Comparison of ENCODE assay signal across 22 cellular contexts in genomic region chr1:226487921-226488320, GRCh38.
A peak's percentile ranks its signal among the peaks of the same experiment; 100 is the strongest.
DNase-seq lines count a peak whose midpoint lies in the region; ATAC-seq and TF ChIP-seq lines count a peak whose summit lies in the region.
"Had no signal": no experiment of that assay in that cellular context is flagged by ENCODE, and none has a peak within 500 bp of the region (broad histone marks: within the 10 kb centered on the region; RNA-seq: fewer than 3 reads in every experiment).

No MANE protein-coding gene starts in this region.

- H3K4me1 ChIP-seq in lower lobe of right lung = no peaks in the 10 kb centered on the region
- peaks cover 8% of the 10 kb centered on the region for H3K4me1 ChIP-seq in testis
- H3K4me1 ChIP-seq: BE2C, esophagus muscularis mucosa had no signal

- TF ChIP-seq CTCF in endothelial cell (IDR thresholded peaks at IDR 0.05; ENCODE audit: unreplicated experiment) (no peak), lower lobe of right lung (IDR thresholded peaks at IDR 0.05) (no peak), testis (IDR thresholded peaks at IDR 0.05) (no peak)

- H3K4me3 Mint-ChIP-seq in stimulated activated naive CD8-positive, alpha-beta T cell treated with anti-CD3 and anti-CD28 coated beads, Interleukin-15, Interleukin-2, amounts not matched to agents 100 ng/mL and 50 ng/mL, for 24 hours = no peak overlapping the region
- no peak overlapping the region for H3K4me3 Mint-ChIP-seq in stimulated activated naive CD8-positive, alpha-beta T cell treated with anti-CD3 and anti-CD28 coated beads, Interleukin-15, amount 100 ng/mL, for 72 hours
- peak overlapping the region; percentile 49 for H3K4me3 Mint-ChIP-seq in endothelial cell (ENCODE audit: unreplicated experiment)
- H3K4me3 Mint-ChIP-seq: activated naive CD8-positive, alpha-beta T cell treated with anti-CD3 and anti-CD28 coated beads, Interleukin-2, amount 10 ng/mL, durations not matched to agents 7 days and 5 days; nephron progenitor cell; WTC11 had no signal

- no peaks in the 10 kb centered on the region for H3K36me3 Mint-ChIP-seq in stimulated activated naive CD8-positive, alpha-beta T cell treated with anti-CD3 and anti-CD28 coated beads, Interleukin-15, Interleukin-2, amounts not matched to agents 100 ng/mL and 50 ng/mL, for 24 hours (ENCODE audit: low read depth)
- no peaks in the 10 kb centered on the region for H3K36me3 Mint-ChIP-seq in endothelial cell (ENCODE audit: low read depth, unreplicated experiment)
- H3K36me3 Mint-ChIP-seq: activated naive CD8-positive, alpha-beta T cell treated with anti-CD3 and anti-CD28 coated beads, Interleukin-2, amount 10 ng/mL, durations not matched to agents 7 days and 5 days; WTC11 had no signal

- no peak for DNase-seq in stimulated activated naive CD8-positive, alpha-beta T cell treated with anti-CD3 and anti-CD28 coated beads, Interleukin-15, amount 100 ng/mL, for 72 hours
- DNase-seq in endothelial cell (ENCODE audit: low spot score) = no peak
- no peak for DNase-seq in lower lobe of right lung
- no peak for DNase-seq in GM19240 (ENCODE audit: insufficient read length, low spot score)
- no peak for DNase-seq in testis
- DNase-seq in NCI-H446 treated with DMSO at 0.1 percent for 48 hours (lab: John Stamatoyannopoulos, UW) = no peak
- DNase-seq in KBM-7 = no peak
- DNase-seq: activated CD4-positive, alpha-beta T cell treated with anti-CD3 and anti-CD28 coated beads, Interleukin-2, amount 50 U/mL, for 4 hours; activated CD8-positive, alpha-beta memory T cell treated with anti-CD3 and anti-CD28 coated beads, Interleukin-2, amount 50 U/mL, for 48 hours; activated naive CD8-positive, alpha-beta T cell treated with anti-CD3 and anti-CD28 coated beads, Interleukin-2, amount 10 ng/mL, durations not matched to agents 7 days and 5 days; BE2C; DND-41; NCI-H1417; NCI-H524 treated with DMSO at 0.1 percent for 48 hours; nephron progenitor cell; T-helper 9 cell had no signal

- H3K9me3 Mint-ChIP-seq in stimulated activated naive CD8-positive, alpha-beta T cell treated with anti-CD3 and anti-CD28 coated beads, Interleukin-15, Interleukin-2, amounts not matched to agents 100 ng/mL and 50 ng/mL, for 24 hours = no peaks in the 10 kb centered on the region
- no peaks in the 10 kb centered on the region for H3K9me3 Mint-ChIP-seq in stimulated activated naive CD8-positive, alpha-beta T cell treated with anti-CD3 and anti-CD28 coated beads, Interleukin-15, amount 100 ng/mL, for 72 hours
- H3K9me3 Mint-ChIP-seq in endothelial cell (ENCODE audit: unreplicated experiment) = no peaks in the 10 kb centered on the region
- H3K9me3 Mint-ChIP-seq: activated naive CD8-positive, alpha-beta T cell treated with anti-CD3 and anti-CD28 coated beads, Interleukin-2, amount 10 ng/mL, durations not matched to agents 7 days and 5 days; activated T-helper 2 cell treated with anti-CD3 and anti-CD28 coated beads, Interferon-gamma antibody, Interleukin-2, Interleukin-4, amounts not matched to agents 10 μg/mL and 5 μg/mL and 100 μg/mL, durations not matched to agents 14 hours and 24 hours and 36 hours; nephron progenitor cell; WTC11 had no signal

- 75 to 78% methylated on average over 2 of the region's 2 CpGs for WGBS in testis, 2 donors

- H3K36me3 ChIP-seq in lower lobe of right lung = no peaks in the 10 kb centered on the region
- no peaks in the 10 kb centered on the region for H3K36me3 ChIP-seq in testis (ENCODE audit: low read depth, missing control alignments)
- H3K36me3 ChIP-seq: BE2C, esophagus muscularis mucosa, thoracic aorta had no signal

- H3K4me3 ChIP-seq in lower lobe of right lung (no peak overlapping the region), testis (no peak overlapping the region)
- H3K4me3 ChIP-seq: esophagus muscularis mucosa, thoracic aorta had no signal

- intact Hi-C loops in lower lobe of right lung (cut with DNase I) (no loop called here), testis (cut with DNase I; ENCODE audit: low total_unique reads) (no loop called here)

- H3K27ac ChIP-seq in lower lobe of right lung = no peak overlapping the region
- no peak overlapping the region for H3K27ac ChIP-seq in testis
- H3K27ac ChIP-seq: esophagus muscularis mucosa, thoracic aorta had no signal

- TF ChIP-seq POLR2A in testis (IDR thresholded peaks at IDR 0.05) = no peak

- H3K27ac Mint-ChIP-seq in stimulated activated naive CD8-positive, alpha-beta T cell treated with anti-CD3 and anti-CD28 coated beads, Interleukin-15, Interleukin-2, amounts not matched to agents 100 ng/mL and 50 ng/mL, for 24 hours = peak overlapping the region; percentile 37
- H3K27ac Mint-ChIP-seq in stimulated activated naive CD8-positive, alpha-beta T cell treated with anti-CD3 and anti-CD28 coated beads, Interleukin-15, amount 100 ng/mL, for 72 hours = no peak overlapping the region
- no peak overlapping the region for H3K27ac Mint-ChIP-seq in endothelial cell (ENCODE audit: unreplicated experiment)
- H3K27ac Mint-ChIP-seq: activated naive CD8-positive, alpha-beta T cell treated with anti-CD3 and anti-CD28 coated beads, Interleukin-2, amount 10 ng/mL, durations not matched to agents 7 days and 5 days; activated T-helper 2 cell treated with anti-CD3 and anti-CD28 coated beads, Interferon-gamma antibody, Interleukin-2, Interleukin-4, amounts not matched to agents 10 μg/mL and 5 μg/mL and 100 μg/mL, durations not matched to agents 14 hours and 24 hours and 36 hours; nephron progenitor cell; progenitor cell of endocrine pancreas; WTC11 had no signal

- H3K9me3 ChIP-seq in lower lobe of right lung = no peaks in the 10 kb centered on the region
- H3K9me3 ChIP-seq in testis = no peaks in the 10 kb centered on the region
- H3K9me3 ChIP-seq: BE2C, esophagus muscularis mucosa, thoracic aorta had no signal

- peaks cover 27% of the 10 kb centered on the region for H3K4me1 Mint-ChIP-seq in stimulated activated naive CD8-positive, alpha-beta T cell treated with anti-CD3 and anti-CD28 coated beads, Interleukin-15, Interleukin-2, amounts not matched to agents 100 ng/mL and 50 ng/mL, for 24 hours (ENCODE audit: low read depth)
- peaks cover 33% of the 10 kb centered on the region for H3K4me1 Mint-ChIP-seq in stimulated activated naive CD8-positive, alpha-beta T cell treated with anti-CD3 and anti-CD28 coated beads, Interleukin-15, amount 100 ng/mL, for 72 hours
- H3K4me1 Mint-ChIP-seq in endothelial cell (ENCODE audit: unreplicated experiment) = peaks cover 18% of the 10 kb centered on the region
- H3K4me1 Mint-ChIP-seq: activated naive CD8-positive, alpha-beta T cell treated with anti-CD3 and anti-CD28 coated beads, Interleukin-2, amount 10 ng/mL, durations not matched to agents 7 days and 5 days had no signal

- peaks cover 36% of the 10 kb centered on the region for H3K27me3 Mint-ChIP-seq in stimulated activated naive CD8-positive, alpha-beta T cell treated with anti-CD3 and anti-CD28 coated beads, Interleukin-15, Interleukin-2, amounts not matched to agents 100 ng/mL and 50 ng/mL, for 24 hours
- H3K27me3 Mint-ChIP-seq in stimulated activated naive CD8-positive, alpha-beta T cell treated with anti-CD3 and anti-CD28 coated beads, Interleukin-15, amount 100 ng/mL, for 72 hours = peaks cover 50% of the 10 kb centered on the region
- peaks cover 2% of the 10 kb centered on the region for H3K27me3 Mint-ChIP-seq in endothelial cell (ENCODE audit: unreplicated experiment)

- in situ Hi-C loops in KBM-7 (cut with MboI; ENCODE audit: low pct_unique_long_range_greater_than_20kb, low sequenced_read_pairs) = no loop called here

- H3K27me3 ChIP-seq in lower lobe of right lung (ENCODE audit: low read depth) (peaks cover 7% of the 10 kb centered on the region), testis (no peaks in the 10 kb centered on the region)

- no peak for ATAC-seq in stimulated activated naive CD8-positive, alpha-beta T cell treated with anti-CD3 and anti-CD28 coated beads, Interleukin-15, amount 100 ng/mL, for 72 hours
- peak; percentile 38 to 57 for ATAC-seq in lower lobe of right lung
- ATAC-seq: WTC11 had no signal
